In genomic region chr1:164635784-164636729, GRCh38 we compare ENCODE assay signal across 13 cellular contexts.
A peak's percentile ranks its signal among the peaks of the same experiment; 100 is the strongest.
DNase-seq lines count a peak whose midpoint lies in the region; ATAC-seq and TF ChIP-seq lines count a peak whose summit lies in the region.
"Had no signal": no experiment of that assay in that cellular context is flagged by ENCODE, and none has a peak within 500 bp of the region (broad histone marks: within the 10 kb centered on the region; RNA-seq: fewer than 3 reads in every experiment).

No MANE protein-coding gene starts in this region.

- H3K36me3 Mint-ChIP-seq in progenitor cell of endocrine pancreas (ENCODE audit: insufficient read depth): peaks cover 15% of the 10 kb centered on the region

- in situ Hi-C loops in GM23248 (cut with MboI): no loop called here

- no peaks in the 10 kb centered on the region for H4K20me1 ChIP-seq in GM23248 (ENCODE audit: insufficient read depth)

- no peaks in the 10 kb centered on the region for H3K9me3 ChIP-seq in GM23248 (ENCODE audit: low read depth)
- H3K9me3 ChIP-seq in iPS-20b (ENCODE audit: insufficient read depth, low read depth, low read length): no peaks in the 10 kb centered on the region

- H3K27ac ChIP-seq in GM23248 (peak overlapping the region; percentile 82), iPS-20b (ENCODE audit: low read length) (peak overlapping the region; percentile 37)

- peaks cover 84% of the 10 kb centered on the region for H3K79me2 ChIP-seq in GM23248 (ENCODE audit: insufficient read depth)

- H3K4me1 Mint-ChIP-seq in progenitor cell of endocrine pancreas (ENCODE audit: low read depth): peaks cover 55% of the 10 kb centered on the region

- DNase-seq in GM23248 (no peak), amygdala (lab: John Stamatoyannopoulos, UW) (peak in 30 of 56 donors; percentile 9 to 69 (median 26)), progenitor cell of endocrine pancreas (ENCODE audit: low spot score, unreplicated experiment) (no peak), DMS153 (lab: John Stamatoyannopoulos, UW) (no peak)
- no peak for DNase-seq in activated CD8-positive, alpha-beta memory T cell treated with anti-CD3 and anti-CD28 coated beads, Interleukin-2, amount 50 U/mL, for 48 hours
- DNase-seq: activated CD4-positive, CD25-positive, alpha-beta regulatory T cell; AML-193; NCI-H524 treated with DMSO at 0.1 percent for 48 hours had no signal

- H3K9ac ChIP-seq in GM23248 (no peak overlapping the region), iPS-20b (ENCODE audit: low read depth, low read length) (peak overlapping the region; percentile 60; the same call in 1 of the 2 replicates)

- H3K36me3 ChIP-seq in GM23248 (ENCODE audit: low read depth) (no peaks in the 10 kb centered on the region), iPS-20b (ENCODE audit: insufficient read depth, low read depth, low read length) (peaks cover 5% of the 10 kb centered on the region)

- peaks cover 41% of the 10 kb centered on the region for H3K4me1 ChIP-seq in GM23248 (ENCODE audit: insufficient read depth)
- peaks cover 63% of the 10 kb centered on the region for H3K4me1 ChIP-seq in iPS-20b (ENCODE audit: insufficient read depth, low read length)

- peak overlapping the region; percentile 65 for H3K27ac Mint-ChIP-seq in progenitor cell of endocrine pancreas
- H3K27ac Mint-ChIP-seq: activated T-helper 1 cell treated with anti-CD3 and anti-CD28 coated beads, Interleukin-12 subunit alpha, Interleukin-12 subunit beta, Interleukin-2, Interleukin-4 antibody, amounts not matched to agents 30 ng/mL and 10 ng/mL and 1 ng/mL, durations not matched to agents 14 hours and 24 hours and 36 hours had no signal

- no peak overlapping the region for H3K4me3 ChIP-seq in GM23248
- peak overlapping the region; percentile 54; the same call in 1 of the 2 replicates for H3K4me3 ChIP-seq in iPS-20b (ENCODE audit: low read length)

- H3K4me2 ChIP-seq in GM23248 (ENCODE audit: unreplicated experiment): no peak overlapping the region

- WGBS in GM23248 (ENCODE audit: low coverage in 1 of 2, low lambda C conversion rate in 2 of 2, missing lambda C conversion rate in 2 of 2), 2 experiments: 46 to 49% methylated on average over 5 of the region's 5 CpGs

- H3K9me2 ChIP-seq in GM23248 (ENCODE audit: insufficient read depth): no peaks in the 10 kb centered on the region

- H3F3A ChIP-seq in GM23248 (ENCODE audit: insufficient read depth): peaks cover 26% of the 10 kb centered on the region

- H3K4me3 Mint-ChIP-seq in progenitor cell of endocrine pancreas (ENCODE audit: low read depth): no peak overlapping the region
- H3K4me3 Mint-ChIP-seq: activated T-helper 1 cell treated with anti-CD3 and anti-CD28 coated beads, Interleukin-12 subunit alpha, Interleukin-12 subunit beta, Interleukin-2, Interleukin-4 antibody, amounts not matched to agents 30 ng/mL and 10 ng/mL and 1 ng/mL, durations not matched to agents 14 hours and 24 hours and 36 hours had no signal

- no peaks in the 10 kb centered on the region for H3K9me3 Mint-ChIP-seq in progenitor cell of endocrine pancreas (ENCODE audit: low read depth)
- H3K9me3 Mint-ChIP-seq: activated T-helper 1 cell treated with anti-CD3 and anti-CD28 coated beads, Interleukin-12 subunit alpha, Interleukin-12 subunit beta, Interleukin-2, Interleukin-4 antibody, amounts not matched to agents 30 ng/mL and 10 ng/mL and 1 ng/mL, durations not matched to agents 14 hours and 24 hours and 36 hours had no signal

- ATAC-seq in HG03565 (IDR thresholded peaks at IDR 0.05; ENCODE audit: unreplicated experiment) (no peak), GM21723 (IDR thresholded peaks at IDR 0.05; ENCODE audit: unreplicated experiment) (no peak)
- ATAC-seq: Right ventricle myocardium inferior had no signal

- no peaks in the 10 kb centered on the region for H3K27me3 ChIP-seq in GM23248 (replicated peaks; ENCODE audit: insufficient read depth)
- H3K27me3 ChIP-seq in iPS-20b (ENCODE audit: insufficient read depth, low read length): no peaks in the 10 kb centered on the region

- no peak for TF ChIP-seq CTCF in progenitor cell of endocrine pancreas (IDR thresholded peaks at IDR 0.05; ENCODE audit: unreplicated experiment)

- H2AFZ ChIP-seq in GM23248: no peak overlapping the region

- H3K27me3 Mint-ChIP-seq in progenitor cell of endocrine pancreas: no peaks in the 10 kb centered on the region

Comparison
In these comparisons a context has a peak if more than half of its experiments do, and no peak if none do; other contexts are left out.
1. DNase-seq: peak in amygdala (30 of 56); none in GM23248 (single experiment), progenitor cell of endocrine pancreas (single experiment), DMS153 (single experiment) and activated CD8-positive, alpha-beta memory T cell treated with anti-CD3 and anti-CD28 coated beads, Interleukin-2, amount 50 U/mL, for 48 hours (single experiment).